12 cellular contexts compared by ENCODE assay signal in genomic region chr1:183821309-183822080, GRCh38. TPM values are rescaled to one million over a fixed set of nuclear protein-coding genes. Genes with fewer than 3 reads are reported as not detected.
DNase-seq lines count a peak whose midpoint lies in the region; ATAC-seq and TF ChIP-seq lines count a peak whose summit lies in the region.
"Had no signal": no experiment of that assay in that cellular context is flagged by ENCODE, and none has a peak within 500 bp of the region (broad histone marks: within the 10 kb centered on the region; RNA-seq: fewer than 3 reads in every experiment).

No MANE protein-coding gene starts in this region.

- TF ChIP-seq CTCF in fibroblast of lung (conservative IDR thresholded peaks at IDR 0.05 in 1 of 2, IDR thresholded peaks at IDR 0.05 in 1 of 2; ENCODE audit: low read depth in 1 of 2, low read length in 2 of 2) (no peak), vagina (IDR thresholded peaks at IDR 0.05) (no peak)

- H3K4me3 ChIP-seq in fibroblast of lung (replicated peaks in 1 of 4; ENCODE audit: control extremely low read depth in 1 of 4, insufficient read depth in 1 of 4, low read depth in 3 of 4, low read length in 4 of 4) (no peak overlapping the region), muscle layer of colon (ENCODE audit: low read depth in 1 of 2, low read length in 2 of 2) (peak overlapping the region in 1 of 2 donors; percentile 1), vagina (no peak overlapping the region)

- no peaks in the 10 kb centered on the region for H3K4me1 Mint-ChIP-seq in activated CD8-positive, alpha-beta memory T cell treated with anti-CD3 and anti-CD28 coated beads, Interleukin-2, amount 10 ng/mL, durations not matched to agents 7 days and 5 days
- H3K4me1 Mint-ChIP-seq in activated CD4-positive, alpha-beta memory T cell treated with anti-CD3 and anti-CD28 coated beads, Interleukin-2, amount 10 ng/mL, durations not matched to agents 7 days and 5 days, result peaks cover 1% of the 10 kb centered on the region

- H3K27ac Mint-ChIP-seq in activated CD8-positive, alpha-beta memory T cell treated with anti-CD3 and anti-CD28 coated beads, Interleukin-2, amount 10 ng/mL, durations not matched to agents 7 days and 5 days, result no peak overlapping the region
- H3K27ac Mint-ChIP-seq in activated CD4-positive, alpha-beta memory T cell treated with anti-CD3 and anti-CD28 coated beads, Interleukin-2, amount 10 ng/mL, durations not matched to agents 7 days and 5 days, result no peak overlapping the region
- H3K27ac Mint-ChIP-seq: progenitor cell of endocrine pancreas had no signal

- H3K9me3 ChIP-seq in fibroblast of lung (ENCODE audit: control insufficient read depth, insufficient read depth, low read depth, low read length) (no peaks in the 10 kb centered on the region), muscle layer of colon (ENCODE audit: low read length) (no peaks in the 10 kb centered on the region), vagina (no peaks in the 10 kb centered on the region)

- no peak overlapping the region for H2AFZ ChIP-seq in fibroblast of lung (ENCODE audit: low read length)

- H3K79me2 ChIP-seq in fibroblast of lung (ENCODE audit: control insufficient read depth, insufficient read depth, low read length), result peaks cover 38% of the 10 kb centered on the region

- no peaks in the 10 kb centered on the region for H3K36me3 Mint-ChIP-seq in activated CD8-positive, alpha-beta memory T cell treated with anti-CD3 and anti-CD28 coated beads, Interleukin-2, amount 10 ng/mL, durations not matched to agents 7 days and 5 days
- no peaks in the 10 kb centered on the region for H3K36me3 Mint-ChIP-seq in activated CD4-positive, alpha-beta memory T cell treated with anti-CD3 and anti-CD28 coated beads, Interleukin-2, amount 10 ng/mL, durations not matched to agents 7 days and 5 days (ENCODE audit: low read depth)

- DNase-seq in fibroblast of lung (ENCODE audit: low read depth in 2 of 2) (no peak), vagina (ENCODE audit: extremely low spot score in 2 of 2) (no peak), SW480 (ENCODE audit: low spot score) (no peak)
- no peak for DNase-seq in activated CD8-positive, alpha-beta memory T cell treated with anti-CD3 and anti-CD28 coated beads, Interleukin-2, amount 10 ng/mL, durations not matched to agents 7 days and 5 days
- no peak for DNase-seq in activated CD4-positive, alpha-beta memory T cell treated with anti-CD3 and anti-CD28 coated beads, Interleukin-2, amount 10 ng/mL, durations not matched to agents 7 days and 5 days
- DNase-seq: activated naive CD4-positive, alpha-beta T cell treated with Interleukin-2 at 50 U/mL for 16 hours; cortex of kidney; NCI-H2171; T1000 had no signal

- H3K4me1 ChIP-seq in fibroblast of lung (ENCODE audit: control insufficient read depth, extremely low read depth, insufficient read depth, low read length) (peaks cover 13% of the 10 kb centered on the region), muscle layer of colon (ENCODE audit: insufficient read depth, low read length) (peaks cover 63% of the 10 kb centered on the region), vagina (peaks cover 46% of the 10 kb centered on the region)

- POLR2A ChIA-PET in activated CD4-positive, alpha-beta memory T cell treated with anti-CD3 and anti-CD28 coated beads, Interleukin-2, amount 10 ng/mL, durations not matched to agents 7 days and 5 days (lab: Charles Lee), result no interaction called here

- no peak overlapping the region for H3K9ac ChIP-seq in fibroblast of lung (ENCODE audit: insufficient read depth, low read length)
- no peak overlapping the region for H3K9ac ChIP-seq in muscle layer of colon (ENCODE audit: low read length)

- no peak for TF ChIP-seq POLR2A in vagina (IDR thresholded peaks at IDR 0.05)

- no peaks in the 10 kb centered on the region for H4K20me1 ChIP-seq in fibroblast of lung (ENCODE audit: control insufficient read depth, extremely low read depth, insufficient read depth, low read length)

- ATAC-seq in SK-N-SH treated with all-trans-retinoic acid at 6 μM for 48 hours, result peak; percentile 54
- no peak for ATAC-seq in activated CD8-positive, alpha-beta memory T cell treated with anti-CD3 and anti-CD28 coated beads, Interleukin-2, amount 10 ng/mL, durations not matched to agents 7 days and 5 days

- CTCF ChIA-PET in activated CD8-positive, alpha-beta memory T cell treated with anti-CD3 and anti-CD28 coated beads, Interleukin-2, amount 10 ng/mL, durations not matched to agents 7 days and 5 days (lab: Charles Lee), result interaction anchor here (0.7 to 1.0 kb wide), 2 partner anchors 12 to 94 kb away, joined by 3 read pairs; no protein-coding TSS in a partner anchor
- CTCF ChIA-PET in activated CD4-positive, alpha-beta memory T cell treated with anti-CD3 and anti-CD28 coated beads, Interleukin-2, amount 10 ng/mL, durations not matched to agents 7 days and 5 days (lab: Charles Lee), result interaction anchor here (1.3 kb wide), 1 partner anchor 137 kb away, joined by 3 read pairs; no protein-coding TSS in a partner anchor

- H3K27me3 ChIP-seq in fibroblast of lung (ENCODE audit: control insufficient read depth, insufficient read depth, low read length) (no peaks in the 10 kb centered on the region), muscle layer of colon (ENCODE audit: control insufficient read depth in 1 of 2, insufficient read depth in 2 of 2, low read length in 2 of 2) (no peaks in the 10 kb centered on the region), vagina (no peaks in the 10 kb centered on the region)

- intact Hi-C loops in vagina (cut with DNase I), result no loop called here

- H3K9me3 Mint-ChIP-seq in activated CD8-positive, alpha-beta memory T cell treated with anti-CD3 and anti-CD28 coated beads, Interleukin-2, amount 10 ng/mL, durations not matched to agents 7 days and 5 days (ENCODE audit: low read depth), result no peaks in the 10 kb centered on the region
- no peaks in the 10 kb centered on the region for H3K9me3 Mint-ChIP-seq in activated CD4-positive, alpha-beta memory T cell treated with anti-CD3 and anti-CD28 coated beads, Interleukin-2, amount 10 ng/mL, durations not matched to agents 7 days and 5 days

- H3K27me3 Mint-ChIP-seq in activated CD8-positive, alpha-beta memory T cell treated with anti-CD3 and anti-CD28 coated beads, Interleukin-2, amount 10 ng/mL, durations not matched to agents 7 days and 5 days, result peaks cover 3% of the 10 kb centered on the region
- H3K27me3 Mint-ChIP-seq in activated CD4-positive, alpha-beta memory T cell treated with anti-CD3 and anti-CD28 coated beads, Interleukin-2, amount 10 ng/mL, durations not matched to agents 7 days and 5 days, result no peaks in the 10 kb centered on the region
- H3K27me3 Mint-ChIP-seq: progenitor cell of endocrine pancreas had no signal

- no peak overlapping the region for H3K4me3 Mint-ChIP-seq in activated CD8-positive, alpha-beta memory T cell treated with anti-CD3 and anti-CD28 coated beads, Interleukin-2, amount 10 ng/mL, durations not matched to agents 7 days and 5 days
- H3K4me3 Mint-ChIP-seq in activated CD4-positive, alpha-beta memory T cell treated with anti-CD3 and anti-CD28 coated beads, Interleukin-2, amount 10 ng/mL, durations not matched to agents 7 days and 5 days, result no peak overlapping the region

- H3K4me2 ChIP-seq in fibroblast of lung (ENCODE audit: extremely low read depth, insufficient read depth, low read length), result peak overlapping the region; percentile 18

- peak overlapping the region; percentile 58 for H3K27ac ChIP-seq in fibroblast of lung (ENCODE audit: insufficient read depth, low read length)
- H3K27ac ChIP-seq in muscle layer of colon (ENCODE audit: low read depth, low read length), result peak overlapping the region; percentile 65
- H3K27ac ChIP-seq in vagina, result peak overlapping the region; percentile 57

- H3K36me3 ChIP-seq in fibroblast of lung (ENCODE audit: control insufficient read depth, insufficient read depth, low read length) (no peaks in the 10 kb centered on the region), muscle layer of colon (ENCODE audit: insufficient read depth, low read length) (no peaks in the 10 kb centered on the region), vagina (no peaks in the 10 kb centered on the region)

TF ChIP-seq in SK-N-SH treated with all-trans-retinoic acid at 6 μM for 48 hours, 23 proteins besides CTCF, POLR2A, EP300 and RAD21 (continues in another document):
- TF ChIP-seq CSDC2 (CRISPR knock-in tag; IDR thresholded peaks at IDR 0.05) (no peak), TCF4 (CRISPR knock-in tag; IDR thresholded peaks at IDR 0.05; ENCODE audit: borderline replicate concordance) (no peak), OSR1 (CRISPR knock-in tag; IDR thresholded peaks at IDR 0.05) (no peak), CSRNP3 (CRISPR knock-in tag; IDR thresholded peaks at IDR 0.05) (no peak)

RNA-seq across cellular contexts. Expression of gene RGL1, which starts 16.6 kb away (rescaled TPM):
- 16.2 and 17.2 TPM in 2 replicates for total RNA-seq in fibroblast of lung
- 21.4 and 21.9 TPM in 2 replicates for polyA plus RNA-seq in fibroblast of lung
- polyA plus RNA-seq in fibroblast of lung (2012), result 13.4 and 13.7 TPM in 2 replicates
- 8.5 and 12.2 TPM in 2 replicates for polyA minus RNA-seq in fibroblast of lung (ENCODE audit: low replicate concordance)
- total RNA-seq in vagina, result 23.1 TPM
- total RNA-seq in activated CD8-positive, alpha-beta memory T cell treated with anti-CD3 and anti-CD28 coated beads, Interleukin-2, amount 10 ng/mL, durations not matched to agents 7 days and 5 days, result 1 to 10 TPM; 2.0 to 2.9 TPM
- 1 to 10 TPM; 2.4 to 2.8 TPM for total RNA-seq in activated CD4-positive, alpha-beta memory T cell treated with anti-CD3 and anti-CD28 coated beads, Interleukin-2, amount 10 ng/mL, durations not matched to agents 7 days and 5 days
